ENCODE assay signal across 12 cellular contexts in the genomic region with DNA sequence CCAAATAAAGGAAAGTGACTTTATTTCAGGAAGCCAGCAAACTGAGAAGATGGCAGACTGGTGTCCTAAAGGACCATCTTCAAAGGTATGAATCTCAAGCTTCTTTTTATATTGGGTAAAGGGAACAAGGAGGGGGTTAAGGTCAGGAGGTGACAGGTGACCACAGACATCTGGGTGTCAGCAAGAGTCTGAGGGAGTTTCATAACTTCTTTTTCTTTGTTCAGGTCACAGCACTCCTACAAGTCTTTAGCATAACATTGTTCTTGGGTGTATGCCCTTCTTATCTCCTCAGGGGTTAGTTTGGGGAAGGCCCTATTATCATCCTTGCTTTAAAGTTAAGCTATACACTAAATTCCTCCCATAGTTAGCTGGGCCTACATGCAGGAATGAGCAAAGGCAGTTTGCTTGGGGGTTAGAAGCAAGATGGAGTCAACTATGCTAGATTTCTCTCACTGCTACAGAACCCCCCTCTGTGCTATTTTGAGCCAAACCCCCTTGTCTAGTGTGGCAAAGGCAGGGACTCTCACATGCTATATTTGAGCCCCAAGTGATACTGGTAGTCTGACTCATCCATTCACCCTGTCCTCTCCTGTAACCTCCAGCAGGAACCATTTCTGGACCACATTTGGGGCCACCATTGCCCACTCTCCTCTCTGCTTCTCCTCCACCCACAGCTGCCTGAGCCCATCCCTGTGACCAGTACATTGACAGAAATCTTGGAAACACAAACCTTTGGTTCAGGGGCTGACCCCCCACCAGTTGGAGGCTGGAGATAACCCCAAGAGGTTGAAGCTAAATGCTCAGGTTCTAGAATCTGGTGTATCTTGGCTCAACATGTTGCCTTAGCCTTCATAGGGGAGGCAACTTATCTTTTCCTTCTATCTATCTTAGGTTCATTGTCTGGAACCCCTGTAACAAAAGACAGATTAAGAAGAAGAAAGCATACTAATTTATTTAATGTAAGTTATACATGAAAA. TPM values are rescaled to one million over a fixed set of nuclear protein-coding genes. Genes with fewer than 3 reads are reported as not detected.
DNase-seq lines count a peak whose midpoint lies in the region; ATAC-seq and TF ChIP-seq lines count a peak whose summit lies in the region.
"Had no signal": no experiment of that assay in that cellular context is flagged by ENCODE, and none has a peak within 500 bp of the region (broad histone marks: within the 10 kb centered on the region; RNA-seq: fewer than 3 reads in every experiment).

No MANE protein-coding gene starts in this region.

- TF ChIP-seq CTCF in GM13976 (IDR thresholded peaks at IDR 0.05; ENCODE audit: borderline replicate concordance, control extremely low read depth, extremely low read depth, insufficient read depth, missing control alignments) (no peak), left ventricle myocardium inferior (IDR thresholded peaks at IDR 0.05; ENCODE audit: borderline replicate concordance) (no peak)

- ATAC-seq in GM19438 (IDR thresholded peaks at IDR 0.05; ENCODE audit: low read depth, unreplicated experiment), result peak; percentile 71
- ATAC-seq in HG02763 (IDR thresholded peaks at IDR 0.05; ENCODE audit: unreplicated experiment), result peak; percentile 87
- peak; percentile 92 for ATAC-seq in HG03460 (IDR thresholded peaks at IDR 0.05; ENCODE audit: unreplicated experiment)

- no peaks in the 10 kb centered on the region for H3K4me1 ChIP-seq in left ventricle myocardium inferior

- intact Hi-C loops in left ventricle myocardium inferior (cut with micrococcal nuclease), result no loop called here

- in situ Hi-C loops in GM13976 (cut with MboI; ENCODE audit: low sequenced_read_pairs, unreplicated experiment), result no loop called here

- H3K4me3 ChIP-seq in left ventricle myocardium inferior, result no peak overlapping the region

- DNase-seq in GM13976 (ENCODE audit: low spot score), result peak; percentile 43
- no peak for DNase-seq in DMS 273 treated with DMSO at 0.1 percent for 48 hours (lab: John Stamatoyannopoulos, UW)
- no peak for DNase-seq in SHP77 (lab: John Stamatoyannopoulos, UW)
- DNase-seq in activated gamma-delta T cell treated with Interleukin-2 at 50 U/mL for 16 hours, result no peak
- DNase-seq in left ventricle myocardium inferior, result no peak
- DNase-seq: activated B cell treated with CpG ODN at 0.5 μM for 24 hours, HCEC 1CT, NCI-H446, SIG-M5 had no signal

- no peaks in the 10 kb centered on the region for H3K27me3 ChIP-seq in left ventricle myocardium inferior (ENCODE audit: low read depth)

- no peaks in the 10 kb centered on the region for H3K36me3 ChIP-seq in left ventricle myocardium inferior

- no peak overlapping the region for H3K27ac ChIP-seq in left ventricle myocardium inferior (replicated peaks)

- H3K9me3 ChIP-seq in left ventricle myocardium inferior (replicated peaks), result peaks cover 10% of the 10 kb centered on the region

RNA-seq across cellular contexts. Expression of a gene that starts 55.5 kb away (rescaled TPM):
- 0.19 TPM for total RNA-seq in left ventricle myocardium inferior
